22 cellular contexts compared by ENCODE assay signal in the genomic region with DNA sequence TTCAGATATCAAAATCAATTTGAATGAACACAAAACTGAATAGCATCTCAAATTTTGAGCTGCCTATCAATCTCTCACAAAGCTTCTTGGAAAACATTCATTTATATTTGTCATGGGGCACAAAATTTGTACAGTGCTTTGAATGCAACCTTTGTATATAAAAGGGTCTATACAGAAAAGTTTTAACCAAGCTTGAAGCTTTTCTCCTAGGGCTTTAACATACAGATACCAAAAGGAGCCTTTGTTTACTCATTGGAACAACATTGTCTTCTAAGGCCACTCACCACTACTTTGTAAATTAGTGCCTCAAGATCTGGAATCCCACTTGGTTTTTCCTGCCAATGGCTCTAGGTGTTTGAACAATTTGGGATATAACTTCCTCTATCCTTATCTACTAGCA.
"Had no signal": no experiment of that assay in that cellular context is flagged by ENCODE, and none has a peak within 500 bp of the region (broad histone marks: within the 10 kb centered on the region; RNA-seq: fewer than 3 reads in every experiment).

No MANE protein-coding gene starts in this region.

- H3K27ac ChIP-seq: ascending aorta, Peyer's patch, SK-N-MC, VCaP had no signal

- H3K36me3 ChIP-seq: ascending aorta, Peyer's patch had no signal

- DNase-seq: activated CD4-positive, alpha-beta memory T cell treated with anti-CD3 and anti-CD28 coated beads for 36 hours; activated CD4-positive, alpha-beta T cell treated with anti-CD3 and anti-CD28 coated beads, Interleukin-2, amount 10 ng/mL, durations not matched to agents 7 days and 5 days; activated CD4-positive, CD25-positive, alpha-beta regulatory T cell; activated CD8-positive, alpha-beta memory T cell treated with anti-CD3 and anti-CD28 coated beads for 24 hours; activated effector memory CD4-positive, alpha-beta T cell treated with anti-CD3 and anti-CD28 coated beads, Interleukin-2, amount 50 U/mL, for 16 hours; activated naive CD4-positive, alpha-beta T cell treated with Interleukin-2 at 50 U/mL for 16 hours; activated naive CD8-positive, alpha-beta T cell treated with anti-CD3 and anti-CD28 coated beads, Interleukin-2, amount 50 U/mL, for 24 hours; activated T-cell treated with anti-CD3 and anti-CD28 coated beads, Interleukin-2, amount 50 U/mL, for 4 hours; KG1; NCI-H1092; NCI-H1417; NCI-H2029; NCI-H345; NCI-H510A; NK-92 treated with Interleukin-12 subunit alpha and Interleukin-12 subunit beta, amount 100 ng/mL, for 24 hours; Peyer's patch; SHP77; T-helper 1 cell had no signal

- H3K4me3 ChIP-seq: ascending aorta, Peyer's patch, SK-N-MC had no signal

- H3K27me3 ChIP-seq: ascending aorta, Peyer's patch had no signal

- ATAC-seq: activated naive CD4-positive, alpha-beta T cell treated with anti-CD3 and anti-CD28 coated beads, Interleukin-2, amount 50 U/mL, for 72 hours; activated naive CD8-positive, alpha-beta T cell treated with anti-CD3 and anti-CD28 coated beads, Interleukin-2, amount 50 U/mL, for 24 hours; activated T-cell treated with anti-CD3 and anti-CD28 coated beads, Interleukin-2, amount 50 U/mL, for 4 hours had no signal

- H3K4me1 ChIP-seq: ascending aorta had no signal

- H3K9me3 ChIP-seq: ascending aorta, Peyer's patch had no signal
